8 cellular contexts compared by ENCODE assay signal in genomic region chr21:34669149-34669879, GRCh38. TPM values are rescaled to one million over a fixed set of nuclear protein-coding genes. Genes with fewer than 3 reads are reported as not detected.
DNase-seq lines count a peak whose midpoint lies in the region; ATAC-seq and TF ChIP-seq lines count a peak whose summit lies in the region.

No MANE protein-coding gene starts in this region.

- WGBS in endodermal cell (ENCODE audit: insufficient coverage in 1 of 2, insufficient read length in 1 of 2), 2 experiments = 1 to 5% methylated on average over 21 to 74 of the region's 74 CpGs
- WGBS in ovary, 3 donors = 7 to 15% (median 11%) methylated on average over 68 to 74 of the region's 74 CpGs

- no peak for TF ChIP-seq POLR2A in ovary (IDR thresholded peaks at IDR 0.05)

- H3K9ac ChIP-seq in endodermal cell (ENCODE audit: extremely low read depth, low read length, poor library complexity, severe bottlenecking) = no peak overlapping the region
- H3K9ac ChIP-seq in Karpas-422 (ENCODE audit: low read length) = no peak overlapping the region

- H2AFZ ChIP-seq in Karpas-422 (ENCODE audit: low read length) = no peak overlapping the region

- H3K36me3 Mint-ChIP-seq in endodermal cell (ENCODE audit: low read depth) = no peaks in the 10 kb centered on the region

- H3K27ac Mint-ChIP-seq in endodermal cell = no peak overlapping the region

- ATAC-seq in GM18909 (IDR thresholded peaks at IDR 0.05; ENCODE audit: poor library complexity, unreplicated experiment) = peak; percentile 72
- peak; percentile 63 for ATAC-seq in HG03521 (IDR thresholded peaks at IDR 0.05; ENCODE audit: unreplicated experiment)

- H3K9me3 ChIP-seq in endodermal cell (ENCODE audit: control insufficient read depth, low read length) (no peaks in the 10 kb centered on the region), ovary (no peaks in the 10 kb centered on the region), Karpas-422 (ENCODE audit: low read length) (no peaks in the 10 kb centered on the region)

- peak overlapping the region; percentile 73 for H3K4me3 ChIP-seq in endodermal cell (ENCODE audit: low read length)
- H3K4me3 ChIP-seq in ovary = peak overlapping the region; percentile 41
- H3K4me3 ChIP-seq in Karpas-422 (ENCODE audit: low read length) = no peak overlapping the region

- TF ChIP-seq CTCF in endodermal cell (conservative IDR thresholded peaks at IDR 0.05) = no peak
- TF ChIP-seq CTCF in ovary (IDR thresholded peaks at IDR 0.05) = no peak

- peaks cover 79% of the 10 kb centered on the region for H3K27me3 Mint-ChIP-seq in endodermal cell (ENCODE audit: insufficient read depth)

- no peaks in the 10 kb centered on the region for H4K20me1 ChIP-seq in Karpas-422 (ENCODE audit: insufficient read depth, low read depth, low read length)

- H3K27ac ChIP-seq in endodermal cell (ENCODE audit: low read depth, low read length) = no peak overlapping the region
- no peak overlapping the region for H3K27ac ChIP-seq in ovary
- H3K27ac ChIP-seq in Karpas-422 (ENCODE audit: low read length) = no peak overlapping the region

- intact Hi-C loops in ovary (cut with DNase I) = loop anchor here in 1 of 4 donors (10.0 kb wide), 1 partner anchor 65 kb away; no protein-coding TSS in a partner anchor

- TF ChIP-seq EP300 in ovary (IDR thresholded peaks at IDR 0.05) = no peak

- peak overlapping the region; percentile 62 for H3K4me3 Mint-ChIP-seq in endodermal cell

- H3K4me1 Mint-ChIP-seq in endodermal cell = peaks cover 3% of the 10 kb centered on the region

- DNase-seq in endodermal cell = peak; percentile 63
- DNase-seq in ovary = peak in 3 of 5 donors; percentile 21 to 51 (median 42)
- no peak for DNase-seq in GF-D8 (lab: John Stamatoyannopoulos, UW)
- DNase-seq in NCI-H2196 (lab: John Stamatoyannopoulos, UW; ENCODE audit: unreplicated experiment) = no peak
- no peak for DNase-seq in Karpas-422
- no peak for DNase-seq in putamen (ENCODE audit: low spot score)

- H3K4me2 ChIP-seq in Karpas-422 (ENCODE audit: low read depth, low read length, poor library complexity, severe bottlenecking) = no peak overlapping the region

- H3K27me3 ChIP-seq in endodermal cell (ENCODE audit: control insufficient read depth, insufficient read depth, low read length, poor library complexity, severe bottlenecking) = peaks cover 81% of the 10 kb centered on the region
- no peaks in the 10 kb centered on the region for H3K27me3 ChIP-seq in ovary
- H3K27me3 ChIP-seq in Karpas-422 (ENCODE audit: low read length) = no peaks in the 10 kb centered on the region

- no peaks in the 10 kb centered on the region for H3K36me3 ChIP-seq in endodermal cell (ENCODE audit: control insufficient read depth, insufficient read depth, low read length)
- no peaks in the 10 kb centered on the region for H3K36me3 ChIP-seq in ovary
- no peaks in the 10 kb centered on the region for H3K36me3 ChIP-seq in Karpas-422 (ENCODE audit: insufficient read depth, low read length)

- no peaks in the 10 kb centered on the region for H3K79me2 ChIP-seq in Karpas-422 (ENCODE audit: low read length)

- no peaks in the 10 kb centered on the region for H3K4me1 ChIP-seq in endodermal cell (ENCODE audit: control insufficient read depth, insufficient read depth, low read length)
- peaks cover 1% of the 10 kb centered on the region for H3K4me1 ChIP-seq in ovary (ENCODE audit: insufficient read depth)
- H3K4me1 ChIP-seq in Karpas-422 (ENCODE audit: low read length) = no peaks in the 10 kb centered on the region

- H3K9me3 Mint-ChIP-seq in endodermal cell = no peaks in the 10 kb centered on the region

- H3K9me2 ChIP-seq in Karpas-422 (replicated peaks; ENCODE audit: insufficient read depth, low read length) = no peaks in the 10 kb centered on the region

RNA-seq across cellular contexts. Expression of gene CLIC6, which starts 0.5 kb away (rescaled TPM):
- total RNA-seq in endodermal cell = 1 to 10 TPM; 1.7 to 2.4 TPM
- polyA plus RNA-seq in endodermal cell (2013, experiment 1 of 2) = 1.1 TPM
- 1.2 TPM for polyA plus RNA-seq in endodermal cell (2013, experiment 2 of 2)
- total RNA-seq in ovary = 10 to 100 TPM in 2 of 7 donors, 1 to 10 TPM in 5; 1.0 to 12.2 (median 4.1) TPM
- polyA plus RNA-seq in ovary = 1 to 10 TPM; 5.9 to 6.8 TPM
- not detected in 2 replicates for total RNA-seq in Karpas-422 (2014; rRNA removed; shearing (Covaris generic); ENCODE audit: low replicate concordance)

RNA-seq across cellular contexts. Expression of gene RCAN1, which starts 54.4 kb away (rescaled TPM):
- total RNA-seq in endodermal cell (1 to 10 TPM; 6.1 to 6.7 TPM), ovary (10 to 100 TPM in 4 of 7 donors, 1 to 10 TPM in 3; 8.7 to 13.3 (median 10.0) TPM)
- 10.5 TPM for polyA plus RNA-seq in endodermal cell (2013, experiment 1 of 2)
- polyA plus RNA-seq in endodermal cell (2013, experiment 2 of 2) = 10.7 TPM
- 10 to 100 TPM in 1 of 2 donors, 1 to 10 TPM in 1; 8.6 to 26.7 TPM for polyA plus RNA-seq in ovary
- 2.5 and 3.4 TPM in 2 replicates for total RNA-seq in Karpas-422 (2014; rRNA removed; shearing (Covaris generic); ENCODE audit: low replicate concordance)

Comparison
In these comparisons a context has a peak if more than half of its experiments do, and no peak if none do; other contexts are left out.
1. DNase-seq: peak in endodermal cell (single experiment) and ovary (3 of 5); none in GF-D8 (single experiment), NCI-H2196 (single experiment), Karpas-422 (single experiment) and putamen (single experiment).